Comparison of ENCODE assay signal across 19 cellular contexts in the genomic region with DNA sequence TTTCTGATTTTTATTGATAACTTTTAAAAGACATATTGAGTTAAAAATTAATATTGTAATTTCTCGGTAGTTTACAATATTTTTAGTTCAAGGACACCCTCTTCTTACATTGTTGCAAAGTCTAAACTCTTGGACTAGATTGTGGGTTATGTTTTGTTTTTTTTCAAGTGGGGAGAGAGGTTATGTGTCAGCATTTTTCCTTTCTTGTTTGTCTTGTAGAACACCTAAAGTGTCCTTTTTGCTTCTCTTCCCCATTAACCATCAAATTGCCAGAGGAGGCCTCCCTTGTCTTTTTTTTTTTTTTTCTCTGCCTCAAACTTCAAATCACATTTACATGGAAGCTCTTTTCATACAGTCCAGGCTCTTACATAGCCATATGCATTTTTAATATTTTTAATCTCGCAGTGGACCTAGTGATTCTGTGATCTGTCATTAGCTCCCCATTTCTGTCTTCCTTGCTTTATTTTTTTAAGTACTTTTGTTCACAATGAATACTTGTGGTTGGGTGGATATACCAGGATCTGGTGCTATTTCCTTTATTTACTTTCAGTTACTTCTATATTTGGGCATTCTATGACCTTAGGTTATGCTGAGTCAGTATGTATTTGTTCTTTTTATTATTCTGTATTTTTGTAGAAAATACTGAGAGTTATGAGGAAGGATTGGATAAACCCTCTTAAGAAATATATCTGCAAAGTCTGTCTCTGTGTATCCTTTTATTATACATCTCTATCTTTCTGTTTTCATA.
A peak's percentile ranks its signal among the peaks of the same experiment; 100 is the strongest.
DNase-seq lines count a peak whose midpoint lies in the region; ATAC-seq, FAIRE-seq and TF ChIP-seq lines count a peak whose summit lies in the region.
"Had no signal": no experiment of that assay in that cellular context is flagged by ENCODE, and none has a peak within 500 bp of the region (broad histone marks: within the 10 kb centered on the region; RNA-seq: fewer than 3 reads in every experiment).

No MANE protein-coding gene starts in this region.

- no peak overlapping the region for H2BK120ac ChIP-seq in IMR-90 (ENCODE audit: low read depth, low read length)

- 6% methylated on average over 2 of the region's 2 CpGs for WGBS in A549 (ENCODE audit: missing lambda C conversion rate)
- WGBS in IMR-90 (ENCODE audit: extremely low coverage in 2 of 2, insufficient read length in 1 of 2), 2 experiments, result no CpG with 5 or more reads among the region's 2 CpGs

- H4K91ac ChIP-seq in IMR-90 (ENCODE audit: insufficient read depth, low read depth, low read length), result no peak overlapping the region

- in situ Hi-C loops in IMR-90 (cut with MboI; ENCODE audit: low sequenced_read_pairs), result no loop called here

- no peak overlapping the region for H3K27ac ChIP-seq in A549
- no peak overlapping the region for H3K27ac ChIP-seq in IMR-90 (ENCODE audit: insufficient read depth, low read length)
- H3K27ac ChIP-seq: BLaER1 treated with 17β-estradiol and CSF1 and Interleukin-3, amounts not matched to agents 10 nM and 100 nM; SJCRH30 had no signal

- H3K9me1 ChIP-seq in IMR-90 (ENCODE audit: insufficient read depth, low read length), result no peaks in the 10 kb centered on the region

- intact Hi-C loops in IMR-90 (cut with micrococcal nuclease), result no loop called here

- ATAC-seq in A549 (no peak), IMR-90 (ENCODE audit: low read depth) (no peak)
- ATAC-seq: K562 had no signal

- TF ChIP-seq RAD21 in A549 (conservative IDR thresholded peaks at IDR 0.05 in 1 of 2, IDR thresholded peaks at IDR 0.05 in 1 of 2), result no peak
- no peak for TF ChIP-seq RAD21 in IMR-90 (IDR thresholded peaks at IDR 0.05; ENCODE audit: low read length)

- FAIRE-seq in A549 (lab: Jason Lieb, UNC), result no peak
- FAIRE-seq: A204.1, HTR-8/SVneo, K562 had no signal

- H3K4me3 ChIP-seq in A549, result no peak overlapping the region
- no peak overlapping the region for H3K4me3 ChIP-seq in IMR-90 (ENCODE audit: insufficient read depth, low read depth, low read length)
- H3K4me3 ChIP-seq in fibroblast of pulmonary artery (replicated peaks; ENCODE audit: low read depth, low read length), result no peak overlapping the region
- H3K4me3 ChIP-seq: BLaER1 treated with 17β-estradiol and CSF1 and Interleukin-3, amounts not matched to agents 10 nM and 100 nM; K562; MG63; SJCRH30 had no signal

- H4K20me1 ChIP-seq in IMR-90 (ENCODE audit: insufficient read depth, low read length), result no peaks in the 10 kb centered on the region
- H4K20me1 ChIP-seq: BLaER1 treated with 17β-estradiol and CSF1 and Interleukin-3, amounts not matched to agents 10 nM and 100 nM had no signal

- H3K4ac ChIP-seq in IMR-90 (ENCODE audit: low read depth, low read length), result no peak overlapping the region

- H2BK20ac ChIP-seq in IMR-90 (ENCODE audit: low read depth, low read length), result no peak overlapping the region

- H3K9me3 ChIP-seq in A549 (no peaks in the 10 kb centered on the region), IMR-90 (ENCODE audit: control insufficient read depth, insufficient read depth, low read length) (peaks cover 5% of the 10 kb centered on the region; the same call in 1 of the 2 replicates)
- H3K9me3 ChIP-seq: BLaER1 treated with 17β-estradiol and CSF1 and Interleukin-3, amounts not matched to agents 10 nM and 100 nM; MG63; SJCRH30 had no signal

- H3K23ac ChIP-seq in IMR-90 (ENCODE audit: low read depth, low read length), result no peak overlapping the region

- H3K4me2 ChIP-seq in A549, result no peak overlapping the region
- no peak overlapping the region for H3K4me2 ChIP-seq in IMR-90 (ENCODE audit: low read depth, low read length)

- no peak overlapping the region for H4K8ac ChIP-seq in IMR-90 (ENCODE audit: low read depth in 2 of 2, low read length in 2 of 2)

- POLR2A ChIA-PET in A549 (lab: Yijun Ruan, JAX) (no interaction called here), IMR-90 (lab: Charles Lee; ENCODE audit: unreplicated experiment) (no interaction called here)

- TF ChIP-seq CTCF in A549 (IDR thresholded peaks at IDR 0.05) (no peak), IMR-90 (conservative IDR thresholded peaks at IDR 0.05; ENCODE audit: low read depth, low read length) (no peak), fibroblast of pulmonary artery (IDR thresholded peaks at IDR 0.05; ENCODE audit: low read length, missing control alignments) (no peak)

- no TSS peak for BruUV-seq in IMR-90 (replicated peaks; lab: Mats Ljungman, UMichigan)

- H2AFZ ChIP-seq in IMR-90 (replicated peaks; ENCODE audit: low read length, poor library complexity), result no peak overlapping the region

- CTCF ChIA-PET in A549 (lab: Yijun Ruan, JAX) (no interaction called here), IMR-90 (lab: Yijun Ruan, JAX) (no interaction called here)

- no peaks in the 10 kb centered on the region for H3K27me3 ChIP-seq in IMR-90 (ENCODE audit: control insufficient read depth, insufficient read depth, low read length)
- H3K27me3 ChIP-seq: BLaER1 treated with 17β-estradiol and CSF1 and Interleukin-3, amounts not matched to agents 10 nM and 100 nM; MG63; SJCRH30 had no signal

- H3K56ac ChIP-seq in IMR-90 (ENCODE audit: extremely low read depth, insufficient read depth, low read length), result no peak overlapping the region

- H3K18ac ChIP-seq in IMR-90 (ENCODE audit: low read depth, low read length), result no peak overlapping the region

- TF ChIP-seq EP300 in A549 (IDR thresholded peaks at IDR 0.05), result no peak

- H3K14ac ChIP-seq in IMR-90 (replicated peaks; ENCODE audit: low read depth, low read length), result no peak overlapping the region

- no peak overlapping the region for H4K5ac ChIP-seq in IMR-90 (ENCODE audit: low read depth, low read length)

- H3K4me1 ChIP-seq in A549, result no peaks in the 10 kb centered on the region
- no peaks in the 10 kb centered on the region for H3K4me1 ChIP-seq in IMR-90 (ENCODE audit: control insufficient read depth, insufficient read depth, low read length)
- H3K4me1 ChIP-seq: SJCRH30 had no signal

- no peaks in the 10 kb centered on the region for H3K36me3 ChIP-seq in IMR-90 (ENCODE audit: control insufficient read depth, insufficient read depth, low read length)
- H3K36me3 ChIP-seq: BLaER1 treated with 17β-estradiol and CSF1 and Interleukin-3, amounts not matched to agents 10 nM and 100 nM; MG63; SJCRH30 had no signal

- no peak overlapping the region for H2AK5ac ChIP-seq in IMR-90 (ENCODE audit: low read depth, low read length)

- no peaks in the 10 kb centered on the region for H3K79me1 ChIP-seq in IMR-90 (ENCODE audit: low read depth in 1 of 2, low read length in 2 of 2)

- H3K9ac ChIP-seq in IMR-90 (ENCODE audit: low read depth, low read length), result no peak overlapping the region
- H3K9ac ChIP-seq: BLaER1 treated with 17β-estradiol and CSF1 and Interleukin-3, amounts not matched to agents 10 nM and 100 nM had no signal

- TF ChIP-seq POLR2A in A549 (IDR thresholded peaks at IDR 0.05; ENCODE audit: low read length), result no peak
- no peak for TF ChIP-seq POLR2A in IMR-90 (IDR thresholded peaks at IDR 0.05; ENCODE audit: low read depth, low read length)

- dilution Hi-C loops in IMR-90 (cut with HindIII; ENCODE audit: low sequenced_read_pairs, unreplicated experiment), result no loop called here

- no peak overlapping the region for H2BK5ac ChIP-seq in IMR-90 (ENCODE audit: low read depth, low read length, poor library complexity, severe bottlenecking)

- no peak overlapping the region for H2BK15ac ChIP-seq in IMR-90 (ENCODE audit: low read depth, low read length)

- H2AK9ac ChIP-seq in IMR-90 (replicated peaks; ENCODE audit: low read depth, low read length, poor library complexity), result no peak overlapping the region

- DNase-seq in A549 (ENCODE audit: low read depth in 1 of 2, low spot score in 1 of 2) (peak in 1 of 2 experiments; percentile 4), IMR-90 (no peak), RPMI8226 (peak; percentile 40), fibroblast of pulmonary artery (ENCODE audit: low read depth) (peak; percentile 59), activated gamma-delta T cell treated with Interleukin-2 at 50 U/mL for 16 hours (no peak), SKM-1 treated with dmso at 0.1 percent for 144 hours (lab: John Stamatoyannopoulos, UW; ENCODE audit: unreplicated experiment) (no peak), pons (ENCODE audit: low spot score) (no peak), NCI-H2107 (lab: John Stamatoyannopoulos, UW) (no peak)
- DNase-seq: GDM1, H7, MG63, NCI-H187, NCI-H526 treated with DMSO at 0.1 percent for 48 hours, SJCRH30, SW 1271 had no signal

TF ChIP-seq in A549, 52 proteins besides CTCF, POLR2A, EP300 and RAD21:
- TF ChIP-seq CBX8 (IDR thresholded peaks at IDR 0.05) (no peak), CEBPB (IDR thresholded peaks at IDR 0.05) (no peak), MAFK (IDR thresholded peaks at IDR 0.05; ENCODE audit: partially characterized antibody) (peak; percentile 60)

TF ChIP-seq in IMR-90, 13 proteins besides CTCF, POLR2A, EP300 and RAD21:
- TF ChIP-seq MAFK (IDR thresholded peaks at IDR 0.05; ENCODE audit: low read depth, low read length) (peak; percentile 22; the same call in 1 of the 2 replicates), NFE2L2 (IDR thresholded peaks at IDR 0.05; ENCODE audit: low read depth, low read length) (no peak)

Comparison
In these comparisons a context has a peak if more than half of its experiments do, and no peak if none do; other contexts are left out.
1. DNase-seq: peak in RPMI8226 (single experiment) and fibroblast of pulmonary artery (single experiment); none in IMR-90 (single experiment), activated gamma-delta T cell treated with Interleukin-2 at 50 U/mL for 16 hours (single experiment), SKM-1 treated with dmso at 0.1 percent for 144 hours (single experiment), pons (single experiment) and NCI-H2107 (single experiment).